In the genomic region with DNA sequence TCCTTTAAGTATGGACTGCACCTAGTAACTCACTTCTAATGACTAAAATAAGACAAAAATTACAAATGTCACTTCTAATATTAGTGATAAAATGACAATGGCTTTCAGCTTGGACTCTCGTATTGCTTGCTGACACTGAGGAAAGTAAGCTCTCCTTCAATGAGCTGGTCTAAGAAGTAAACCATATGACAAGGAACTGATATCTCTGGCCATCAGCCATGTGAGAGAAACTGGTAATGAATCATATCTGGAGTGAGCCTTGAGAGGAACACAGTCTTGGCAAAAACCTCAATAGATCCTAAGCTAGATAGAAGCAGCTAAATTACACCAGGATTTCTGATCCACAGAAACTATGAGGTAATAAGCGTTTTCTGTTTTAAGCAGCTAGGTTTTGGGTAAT, we compare ENCODE assay signal across 21 cellular contexts.
A peak's percentile ranks its signal among the peaks of the same experiment; 100 is the strongest.
DNase-seq lines count a peak whose midpoint lies in the region; ATAC-seq, FAIRE-seq and TF ChIP-seq lines count a peak whose summit lies in the region.
"Had no signal": no experiment of that assay in that cellular context is flagged by ENCODE, and none has a peak within 500 bp of the region (broad histone marks: within the 10 kb centered on the region; RNA-seq: fewer than 3 reads in every experiment).

No MANE protein-coding gene starts in this region.

- no peak overlapping the region for H3K27ac Mint-ChIP-seq in activated T-helper 17 cell treated with anti-CD3 and anti-CD28 coated beads, Interleukin-2, amount 50 U/mL, for 72 hours
- H3K27ac Mint-ChIP-seq: activated B cell treated with CpG ODN at 0.5 μM for 24 hours; activated CD8-positive, alpha-beta T cell treated with anti-CD3 and anti-CD28 coated beads for 36 hours; activated naive CD4-positive, alpha-beta T cell treated with anti-CD3 and anti-CD28 coated beads, Interleukin-2, amount 50 U/mL, for 72 hours; brain; CD8-positive, alpha-beta memory T cell; naive thymus-derived CD4-positive, alpha-beta T cell had no signal

- DNase-seq in GM12891 (ENCODE audit: insufficient read length, low spot score) = no peak
- DNase-seq in LNCaP clone FGC (ENCODE audit: low read depth) = peak; percentile 4
- DNase-seq in amniotic epithelial cell (ENCODE audit: low read depth) = peak; percentile 93
- peak; percentile 61 for DNase-seq in iris pigment epithelial cell (ENCODE audit: low read depth)
- no peak for DNase-seq in iPS-NIHi7 (ENCODE audit: extremely low spot score)
- no peak for DNase-seq in GM10248 (ENCODE audit: extremely low spot score)
- no peak for DNase-seq in NCI-H2029 treated with DMSO at 0.1 percent for 48 hours (lab: John Stamatoyannopoulos, UW)
- DNase-seq: activated B cell treated with CpG ODN at 0.5 μM for 24 hours; activated CD8-positive, alpha-beta T cell treated with anti-CD3 and anti-CD28 coated beads for 36 hours; activated T-cell treated with anti-CD3 and anti-CD28 coated beads, Interleukin-2, amount 50 U/mL, for 4 hours; CD8-positive, alpha-beta memory T cell; dermis blood vessel endothelial cell; DMS79; naive thymus-derived CD4-positive, alpha-beta T cell; NCI-H1694; posterior cingulate gyrus; stomach had no signal

- no peak overlapping the region for H3K4me3 Mint-ChIP-seq in activated T-helper 17 cell treated with anti-CD3 and anti-CD28 coated beads, Interleukin-2, amount 50 U/mL, for 72 hours
- H3K4me3 Mint-ChIP-seq: activated B cell treated with CpG ODN at 0.5 μM for 24 hours; activated CD8-positive, alpha-beta T cell treated with anti-CD3 and anti-CD28 coated beads for 36 hours; activated T-cell treated with anti-CD3 and anti-CD28 coated beads, Interleukin-2, amount 50 U/mL, for 4 hours; brain; CD8-positive, alpha-beta memory T cell; naive thymus-derived CD4-positive, alpha-beta T cell had no signal

- POLR2A ChIA-PET in GM10248 (lab: Yijun Ruan, JAX) = no interaction called here

- H3K4me1 Mint-ChIP-seq in activated T-helper 17 cell treated with anti-CD3 and anti-CD28 coated beads, Interleukin-2, amount 50 U/mL, for 72 hours = no peaks in the 10 kb centered on the region
- H3K4me1 Mint-ChIP-seq: activated B cell treated with CpG ODN at 0.5 μM for 24 hours; brain; CD8-positive, alpha-beta memory T cell; naive thymus-derived CD4-positive, alpha-beta T cell had no signal

- H3K9me3 Mint-ChIP-seq in activated T-helper 17 cell treated with anti-CD3 and anti-CD28 coated beads, Interleukin-2, amount 50 U/mL, for 72 hours = peaks cover 13% of the 10 kb centered on the region

- H3K27me3 Mint-ChIP-seq in activated T-helper 17 cell treated with anti-CD3 and anti-CD28 coated beads, Interleukin-2, amount 50 U/mL, for 72 hours = no peaks in the 10 kb centered on the region
- H3K27me3 Mint-ChIP-seq: activated B cell treated with CpG ODN at 0.5 μM for 24 hours; activated CD8-positive, alpha-beta T cell treated with anti-CD3 and anti-CD28 coated beads for 36 hours; brain; CD8-positive, alpha-beta memory T cell; naive thymus-derived CD4-positive, alpha-beta T cell had no signal

- H3K36me3 Mint-ChIP-seq in activated T-helper 17 cell treated with anti-CD3 and anti-CD28 coated beads, Interleukin-2, amount 50 U/mL, for 72 hours (ENCODE audit: low read depth) = no peaks in the 10 kb centered on the region
- H3K36me3 Mint-ChIP-seq: brain; CD8-positive, alpha-beta memory T cell; naive thymus-derived CD4-positive, alpha-beta T cell had no signal

- TF ChIP-seq POLR2A in GM12891 (IDR thresholded peaks at IDR 0.05; ENCODE audit: low read depth, low read length) = no peak

- no peak for ATAC-seq in activated T-helper 17 cell treated with anti-CD3 and anti-CD28 coated beads, Interleukin-2, amount 50 U/mL, for 72 hours (replicated peaks)
- ATAC-seq: activated CD8-positive, alpha-beta T cell treated with anti-CD3 and anti-CD28 coated beads for 36 hours; activated naive CD4-positive, alpha-beta T cell treated with anti-CD3 and anti-CD28 coated beads, Interleukin-2, amount 50 U/mL, for 72 hours; activated T-cell treated with anti-CD3 and anti-CD28 coated beads, Interleukin-2, amount 50 U/mL, for 4 hours; naive thymus-derived CD4-positive, alpha-beta T cell had no signal

- H3K4me3 ChIP-seq in LNCaP clone FGC (ENCODE audit: low read depth, low read length) = no peak overlapping the region
- H3K4me3 ChIP-seq: stomach had no signal

- CTCF ChIA-PET in GM10248 (lab: Yijun Ruan, JAX) = interaction anchor here (1.7 to 2.0 kb wide), 2 partner anchors 15 to 17 kb away, joined by 4 to 7 read pairs; no protein-coding TSS in a partner anchor

- no peak for TF ChIP-seq CTCF in LNCaP clone FGC (IDR thresholded peaks at IDR 0.05; ENCODE audit: control insufficient read depth, extremely low read depth, insufficient read depth)
- TF ChIP-seq CTCF in GM10248 (IDR thresholded peaks at IDR 0.05; ENCODE audit: control extremely low read depth, extremely low read depth, low read depth, missing control alignments) = no peak

- FAIRE-seq in GM12891 (lab: Jason Lieb, UNC) = no peak
- FAIRE-seq: urothelium cell line had no signal

TF ChIP-seq in GM12891, 5 proteins besides CTCF, POLR2A, EP300 and RAD21:
- TF ChIP-seq POLR2AphosphoS5 (IDR thresholded peaks at IDR 0.05; ENCODE audit: low read depth, low read length) (no peak), SPI1 (IDR thresholded peaks at IDR 0.05; ENCODE audit: low read depth, low read length) (0 out of 2 replicates have a peak, but pooled peaks have one; percentile 5)

Comparison
In these comparisons a context has a peak if more than half of its experiments do, and no peak if none do; other contexts are left out.
1. DNase-seq: peak in LNCaP clone FGC (single experiment), amniotic epithelial cell (single experiment) and iris pigment epithelial cell (single experiment); none in GM12891 (single experiment), iPS-NIHi7 (single experiment), GM10248 (single experiment) and NCI-H2029 treated with DMSO at 0.1 percent for 48 hours (single experiment).